22 cellular contexts compared by ENCODE assay signal in genomic region chr3:114669614-114670013, GRCh38.
"Had no signal": no experiment of that assay in that cellular context is flagged by ENCODE, and none has a peak within 500 bp of the region (broad histone marks: within the 10 kb centered on the region; RNA-seq: fewer than 3 reads in every experiment).

No MANE protein-coding gene starts in this region.

- H3K4me1 ChIP-seq: foreskin keratinocyte had no signal

- DNase-seq: activated CD4-positive, alpha-beta T cell treated with anti-CD3 and anti-CD28 coated beads, Interleukin-2, amount 10 ng/mL, durations not matched to agents 7 days and 5 days; activated CD8-positive, alpha-beta T cell treated with anti-CD3 and anti-CD28 coated beads, Interleukin-2, amount 10 ng/mL, durations not matched to agents 7 days and 5 days; activated naive CD4-positive, alpha-beta T cell treated with Interleukin-2 at 50 U/mL for 16 hours; activated T-cell treated with anti-CD3 and anti-CD28 coated beads, Interleukin-2, amount 50 U/mL, for 24 hours; aorta; effector CD8-positive, alpha-beta T cell; foreskin keratinocyte; glutamatergic neuron; hippocampal formation; kidney; nephron progenitor cell; nucleus accumbens; stimulated activated CD4-positive, alpha-beta T cell treated with anti-CD3 and anti-CD28 coated beads, Interleukin-12 subunit alpha, Interleukin-12 subunit beta, amount 100 ng/mL, for 4 hours; stimulated activated CD4-positive, alpha-beta T cell treated with anti-CD3 and anti-CD28 coated beads, Interleukin-2, amount 100 ng/mL, for 24 hours; stimulated activated naive CD4-positive, alpha-beta T cell treated with Interleukin-2 at 50 U/mL for 16 hours; T-helper 1 cell; T1000; tibial artery had no signal

- H3K36me3 ChIP-seq: esophagus muscularis mucosa, tibial artery had no signal

- H3K27me3 ChIP-seq: esophagus muscularis mucosa, foreskin keratinocyte, tibial artery had no signal

- ATAC-seq: activated CD4-positive, CD25-positive, alpha-beta regulatory T cell treated with anti-CD3 and anti-CD28 coated beads, Interleukin-2, amount 50 U/mL, for 24 hours; activated CD8-positive, alpha-beta T cell treated with anti-CD3 and anti-CD28 coated beads, Interleukin-2, amount 10 ng/mL, durations not matched to agents 7 days and 5 days; foreskin keratinocyte; left lobe of liver had no signal

- FAIRE-seq: urothelium cell line had no signal

- H3K9me3 ChIP-seq: esophagus muscularis mucosa, tibial artery had no signal

- H3K27ac ChIP-seq: esophagus muscularis mucosa, foreskin keratinocyte, tibial artery had no signal

- H3K4me3 ChIP-seq: esophagus muscularis mucosa, tibial artery had no signal
